ENCODE assay signal across 15 cellular contexts in the genomic region with DNA sequence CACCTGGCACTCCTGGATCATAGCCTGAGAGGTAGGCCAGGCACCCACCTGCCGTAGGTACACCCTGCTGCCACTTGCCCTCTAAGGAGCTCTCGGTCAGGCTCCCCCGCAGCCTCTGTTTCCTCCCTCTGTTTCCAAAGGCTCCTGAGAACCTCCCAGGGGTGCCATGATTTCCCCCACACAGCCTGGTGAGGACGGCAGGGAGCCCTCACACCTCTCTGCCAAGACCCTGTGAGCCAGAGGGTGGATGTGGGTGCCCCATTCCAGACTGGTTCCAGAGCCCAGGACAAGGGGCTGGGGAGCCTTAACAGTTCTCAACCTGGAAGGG. TPM values are rescaled to one million over a fixed set of nuclear protein-coding genes. Genes with fewer than 3 reads are reported as not detected.
DNase-seq lines count a peak whose midpoint lies in the region; ATAC-seq and TF ChIP-seq lines count a peak whose summit lies in the region.
"Had no signal": no experiment of that assay in that cellular context is flagged by ENCODE, and none has a peak within 500 bp of the region (broad histone marks: within the 10 kb centered on the region; RNA-seq: fewer than 3 reads in every experiment).

No MANE protein-coding gene starts in this region.

- H3K4me3 ChIP-seq in SK-N-SH (ENCODE audit: low read depth in 2 of 2, low read length in 1 of 2) (no peak overlapping the region), Caco-2 (ENCODE audit: low read depth, low read length) (no peak overlapping the region), body of pancreas (no peak overlapping the region), neural cell (ENCODE audit: low read length) (peak overlapping the region; percentile 96)

- TF ChIP-seq CTCF in SK-N-SH (IDR thresholded peaks at IDR 0.05): no peak
- TF ChIP-seq CTCF in Caco-2 (IDR thresholded peaks at IDR 0.05; ENCODE audit: insufficient read depth in 1 of 2, low read depth in 1 of 2, low read length in 1 of 2, severe bottlenecking in 1 of 2, unreplicated experiment in 1 of 2): no peak
- no peak for TF ChIP-seq CTCF in body of pancreas (IDR thresholded peaks at IDR 0.05)
- no peak for TF ChIP-seq CTCF in neural cell (IDR thresholded peaks at IDR 0.05; ENCODE audit: poor library complexity, severe bottlenecking)

- POLR2A ChIA-PET in SK-N-SH (lab: Yijun Ruan, JAX): no interaction called here
- POLR2A ChIA-PET in Caco-2 (lab: Charles Lee): no interaction called here

- peaks cover 7% of the 10 kb centered on the region for H3K27me3 Mint-ChIP-seq in Caco-2 (ENCODE audit: insufficient read depth, unreplicated experiment)

- TF ChIP-seq POLR2A in body of pancreas (IDR thresholded peaks at IDR 0.05): no peak

- H4K20me1 ChIP-seq in SK-N-SH (ENCODE audit: insufficient read depth) (no peaks in the 10 kb centered on the region), neural cell (ENCODE audit: insufficient read depth) (no peaks in the 10 kb centered on the region)

- no peak overlapping the region for H3K27ac Mint-ChIP-seq in Caco-2 (ENCODE audit: unreplicated experiment)

- CTCF ChIA-PET in SK-N-SH (lab: Yijun Ruan, JAX): interaction anchor here (1.3 to 5.0 kb wide), 2 partner anchors 12 to 16 kb away, joined by 3 to 26 read pairs; no protein-coding TSS in a partner anchor
- CTCF ChIA-PET in Caco-2 (lab: Charles Lee): no interaction called here

- ATAC-seq in SK-N-SH treated with all-trans-retinoic acid at 6 μM for 48 hours (no peak), body of pancreas (no peak), HG02763 (IDR thresholded peaks at IDR 0.05; ENCODE audit: unreplicated experiment) (no peak)
- ATAC-seq: esophagus mucosa, natural killer cell, sciatic nerve had no signal

- H3K27me3 ChIP-seq in SK-N-SH (ENCODE audit: insufficient read depth) (peaks cover 13% of the 10 kb centered on the region; the same call in 1 of the 2 replicates), Caco-2 (replicated peaks; ENCODE audit: control insufficient read depth, insufficient read depth, low read length) (no peaks in the 10 kb centered on the region), body of pancreas (no peaks in the 10 kb centered on the region), neural cell (ENCODE audit: insufficient read depth, low read depth, low read length) (peaks cover 21% of the 10 kb centered on the region)
- H3K27me3 ChIP-seq: adrenal gland had no signal

- peak overlapping the region; percentile 98 for H3K4me3 Mint-ChIP-seq in Caco-2 (ENCODE audit: unreplicated experiment)

- DNase-seq in SK-N-SH (no peak), Caco-2 (no peak), body of pancreas (peak in 2 of 4 donors; percentile 44 to 67), amniotic stem cell (lab: John Stamatoyannopoulos, UW) (no peak), NCI-H1436 treated with DMSO at 0.1 percent for 48 hours (lab: John Stamatoyannopoulos, UW) (no peak)
- DNase-seq: adrenal gland; natural killer cell; NCI-H226; stimulated activated naive CD4-positive, alpha-beta T cell treated with Interleukin-2 at 50 U/mL for 16 hours had no signal

- no TSS peak for BruUV-seq in Caco-2 (replicated peaks; lab: Mats Ljungman, UMichigan)

- H3K36me3 Mint-ChIP-seq in Caco-2 (ENCODE audit: insufficient read depth, unreplicated experiment): peaks cover 5% of the 10 kb centered on the region
- H3K36me3 Mint-ChIP-seq: natural killer cell had no signal

- H2AFZ ChIP-seq in SK-N-SH (ENCODE audit: low read depth) (no peak overlapping the region), neural cell (ENCODE audit: low read depth, low read length) (no peak overlapping the region)

- H3K9me2 ChIP-seq in SK-N-SH (no peaks in the 10 kb centered on the region), neural cell (ENCODE audit: insufficient read depth, low read length) (no peaks in the 10 kb centered on the region)

- no peak for TF ChIP-seq RAD21 in SK-N-SH (IDR thresholded peaks at IDR 0.05; ENCODE audit: low read length)
- TF ChIP-seq RAD21 in neural cell (conservative IDR thresholded peaks at IDR 0.05): no peak

- H3K36me3 ChIP-seq in SK-N-SH (replicated peaks in 1 of 2; ENCODE audit: control insufficient read depth in 1 of 2, insufficient read depth in 2 of 2, low read length in 1 of 2): no peaks in the 10 kb centered on the region
- H3K36me3 ChIP-seq in Caco-2 (ENCODE audit: control insufficient read depth, insufficient read depth, low read length): no peaks in the 10 kb centered on the region
- no peaks in the 10 kb centered on the region for H3K36me3 ChIP-seq in body of pancreas (replicated peaks in 1 of 2; ENCODE audit: insufficient read depth in 1 of 2, low read depth in 2 of 2)
- no peaks in the 10 kb centered on the region for H3K36me3 ChIP-seq in neural cell (ENCODE audit: insufficient read depth, low read length)
- H3K36me3 ChIP-seq: adrenal gland, SJSA1 had no signal

- H3K9me3 ChIP-seq in SK-N-SH (no peaks in the 10 kb centered on the region), Caco-2 (no peaks in the 10 kb centered on the region), body of pancreas (no peaks in the 10 kb centered on the region), neural cell (ENCODE audit: low read length) (no peaks in the 10 kb centered on the region)
- H3K9me3 ChIP-seq: adrenal gland had no signal

- peak overlapping the region; percentile 100; the same call in 1 of the 2 replicates for H3K4me2 ChIP-seq in SK-N-SH
- no peak overlapping the region for H3K4me2 ChIP-seq in neural cell (ENCODE audit: low read length)

- no peaks in the 10 kb centered on the region for H3K4me1 Mint-ChIP-seq in Caco-2 (ENCODE audit: low read depth, unreplicated experiment)

- H3K27ac ChIP-seq in SK-N-SH (ENCODE audit: low read depth in 2 of 2, low read length in 1 of 2) (no peak overlapping the region), body of pancreas (peak overlapping the region; percentile 7 to 84 (median 46)), neural cell (ENCODE audit: low read length) (no peak overlapping the region)
- H3K27ac ChIP-seq: adrenal gland, SJSA1 had no signal

- H3K79me2 ChIP-seq in SK-N-SH (ENCODE audit: insufficient read depth) (no peaks in the 10 kb centered on the region), neural cell (replicated peaks; ENCODE audit: insufficient read depth, low read length) (no peaks in the 10 kb centered on the region)

- intact Hi-C loops in Caco-2 (cut with micrococcal nuclease; ENCODE audit: unreplicated experiment): no loop called here
- intact Hi-C loops in body of pancreas (cut with DNase I): no loop called here

- 60% methylated on average over 1 of the region's 4 CpGs for WGBS in SK-N-SH (ENCODE audit: low lambda C conversion rate)
- 45 to 49% methylated on average over 2 to 4 of the region's 4 CpGs for WGBS in body of pancreas, 2 donors

- no peaks in the 10 kb centered on the region for H3K9me3 Mint-ChIP-seq in Caco-2 (ENCODE audit: unreplicated experiment)
- H3K9me3 Mint-ChIP-seq: natural killer cell had no signal

- no peak for TF ChIP-seq EP300 in SK-N-SH (IDR thresholded peaks at IDR 0.05; ENCODE audit: borderline replicate concordance in 1 of 2, low read depth in 1 of 2, low read length in 1 of 2)
- no peak for TF ChIP-seq EP300 in neural cell (conservative IDR thresholded peaks at IDR 0.05; ENCODE audit: poor library complexity, severe bottlenecking)

- peaks cover 0 to 21% of the 10 kb centered on the region in 2 experiments; a peak in 1 of 4 replicates for H3K4me1 ChIP-seq in SK-N-SH (ENCODE audit: control insufficient read depth in 1 of 2, insufficient read depth in 2 of 2, low read depth in 1 of 2, low read length in 1 of 2)
- H3K4me1 ChIP-seq in Caco-2: peaks cover 7% of the 10 kb centered on the region; the same call in 1 of the 2 replicates
- H3K4me1 ChIP-seq in body of pancreas: peaks cover 41% of the 10 kb centered on the region

- H3K9ac ChIP-seq in SK-N-SH (no peak overlapping the region), neural cell (ENCODE audit: low read length) (no peak overlapping the region)

- no peaks in the 10 kb centered on the region for H3F3A ChIP-seq in SK-N-SH (replicated peaks; ENCODE audit: insufficient read depth)
- H3F3A ChIP-seq in neural cell (ENCODE audit: insufficient read depth, low read length, poor library complexity, severe bottlenecking): no peaks in the 10 kb centered on the region

TF ChIP-seq in SK-N-SH, 30 proteins besides CTCF, POLR2A, EP300 and RAD21:
- TF ChIP-seq YY1 (IDR thresholded peaks at IDR 0.05; ENCODE audit: low read depth): no peak
- TF ChIP-seq GABPA (IDR thresholded peaks at IDR 0.05; ENCODE audit: low read depth): no peak

TF ChIP-seq in SK-N-SH treated with all-trans-retinoic acid at 6 μM for 48 hours, 23 proteins besides CTCF, POLR2A, EP300 and RAD21 (continues in another document):
- TF ChIP-seq CSDC2 (CRISPR knock-in tag; IDR thresholded peaks at IDR 0.05): no peak
- no peak for TF ChIP-seq ZC3H10 (CRISPR knock-in tag; IDR thresholded peaks at IDR 0.05)
- no peak for TF ChIP-seq GLIS3 (CRISPR knock-in tag; IDR thresholded peaks at IDR 0.05)

TF ChIP-seq in neural cell, 6 proteins besides CTCF, POLR2A, EP300 and RAD21:
- no peak for TF ChIP-seq POLR2AphosphoS5 (IDR thresholded peaks at IDR 0.05)
TF ChIP-seq in neural cell: peak in this region for 0.

RNA-seq across cellular contexts. Expression of a gene that starts 1.6 kb away (rescaled TPM):
- 0.53 and 0.80 TPM in 2 replicates for polyA plus RNA-seq in SK-N-SH (2012; rRNA removed)
- 0.50 and 0.66 TPM in 2 replicates for polyA plus RNA-seq in SK-N-SH (2012; cell fraction: cytosol; rRNA removed)
- 1.1 and 4.2 TPM in 2 replicates for polyA plus RNA-seq in SK-N-SH (2012; cell fraction: nucleus; rRNA removed)
- 0.23 TPM in 1 of 2 replicates, not detected in the other for total RNA-seq in Caco-2 (2022)
- 10 to 100 TPM in 1 of 2 donors, 1 to 10 TPM in 1; 6.0 to 20.8 TPM for total RNA-seq in body of pancreas
- 14.9 and 103 TPM in 2 replicates for polyA plus RNA-seq in neural cell
- 29.7 and 47.6 TPM in 2 replicates for polyA minus RNA-seq in neural cell

RNA-seq across cellular contexts. Expression of a gene that starts 38.9 kb away (rescaled TPM):
- polyA plus RNA-seq in SK-N-SH (2012; rRNA removed): 2.7 and 2.9 TPM in 2 replicates
- polyA plus RNA-seq in SK-N-SH (2012; cell fraction: cytosol; rRNA removed): 0.54 and 1.2 TPM in 2 replicates
- 8.4 and 11.3 TPM in 2 replicates for polyA plus RNA-seq in SK-N-SH (2012; cell fraction: nucleus; rRNA removed)
- 17.2 and 18.6 TPM in 2 replicates for total RNA-seq in Caco-2 (2022)
- total RNA-seq in body of pancreas: 100 to 1,000 TPM in 1 of 2 donors, 10 to 100 TPM in 1; 31.1 to 103 TPM
- not detected in 2 replicates for polyA plus RNA-seq in neural cell
- not detected in 2 replicates for polyA minus RNA-seq in neural cell

Comparison
In these comparisons a context has a peak if more than half of its experiments do, and no peak if none do; other contexts are left out.
1. H3K27ac ChIP-seq: peak in body of pancreas (4 of 4); none in SK-N-SH (0 of 2) and neural cell (single experiment).